ENCODE assay signal across 17 cellular contexts in the genomic region with DNA sequence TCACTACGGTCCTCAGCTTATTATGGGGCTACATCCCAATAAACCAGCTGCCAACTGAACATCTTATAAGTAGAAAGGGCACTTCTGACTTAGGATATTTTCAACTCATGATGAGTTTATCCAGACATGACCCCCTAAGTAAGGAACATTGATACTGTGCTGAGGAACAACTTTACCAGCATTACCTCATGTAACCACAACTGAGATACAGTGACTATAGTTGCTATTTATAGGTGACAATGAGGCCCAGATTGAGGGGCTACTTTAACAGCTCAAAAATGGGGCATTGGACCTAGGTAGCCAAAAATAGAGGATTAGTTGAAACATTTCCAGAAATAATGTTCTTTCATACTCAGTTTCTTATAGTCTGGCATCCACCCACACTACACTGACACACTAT. TPM values are rescaled to one million over a fixed set of nuclear protein-coding genes. Genes with fewer than 3 reads are reported as not detected.
DNase-seq lines count a peak whose midpoint lies in the region; ATAC-seq and TF ChIP-seq lines count a peak whose summit lies in the region.
"Had no signal": no experiment of that assay in that cellular context is flagged by ENCODE, and none has a peak within 500 bp of the region (broad histone marks: within the 10 kb centered on the region; RNA-seq: fewer than 3 reads in every experiment).

No MANE protein-coding gene starts in this region.

- no peak overlapping the region for H3K4me2 ChIP-seq in osteoblast (ENCODE audit: insufficient read depth, low read length)

- no peaks in the 10 kb centered on the region for H4K20me1 ChIP-seq in osteoblast (ENCODE audit: insufficient read depth, low read length)

- no peak for TF ChIP-seq POLR2A in thyroid gland (IDR thresholded peaks at IDR 0.05)

- H3K9me3 ChIP-seq in osteoblast (ENCODE audit: low read depth, low read length) (no peaks in the 10 kb centered on the region), thyroid gland (no peaks in the 10 kb centered on the region)
- H3K9me3 ChIP-seq: esophagus squamous epithelium, vagina had no signal

- H3K4me3 ChIP-seq in osteoblast (ENCODE audit: insufficient read depth, low read length): no peak overlapping the region
- H3K4me3 ChIP-seq in thyroid gland (replicated peaks in 1 of 3): no peak overlapping the region
- H3K4me3 ChIP-seq: coronary artery, esophagus squamous epithelium, vagina had no signal

- no peak overlapping the region for H3K4me3 Mint-ChIP-seq in activated CD8-positive, alpha-beta T cell treated with anti-CD3 and anti-CD28 coated beads for 36 hours
- H3K4me3 Mint-ChIP-seq in activated CD8-positive, alpha-beta T cell treated with anti-CD3 and anti-CD28 coated beads, Interleukin-2, amount 10 ng/mL, durations not matched to agents 7 days and 5 days: no peak overlapping the region
- H3K4me3 Mint-ChIP-seq in activated T-helper 17 cell treated with anti-CD3 and anti-CD28 coated beads, Interleukin-2, amount 50 U/mL, for 72 hours: no peak overlapping the region
- H3K4me3 Mint-ChIP-seq: activated CD4-positive, alpha-beta T cell treated with anti-CD3 and anti-CD28 coated beads, Interleukin-2, amount 10 ng/mL, durations not matched to agents 24 days and 14 days; mesothelial cell of epicardium; stimulated activated memory B cell treated with anti-CD40 and anti-IgM and Interleukin-4, amounts not matched to agents 10 μg/mL and 1 μg/mL and 100 μg/mL, for 72 hours had no signal

- H3K27ac Mint-ChIP-seq in activated CD8-positive, alpha-beta T cell treated with anti-CD3 and anti-CD28 coated beads for 36 hours: peak overlapping the region; percentile 53
- H3K27ac Mint-ChIP-seq in activated CD8-positive, alpha-beta T cell treated with anti-CD3 and anti-CD28 coated beads, Interleukin-2, amount 10 ng/mL, durations not matched to agents 7 days and 5 days: no peak overlapping the region
- no peak overlapping the region for H3K27ac Mint-ChIP-seq in activated T-helper 17 cell treated with anti-CD3 and anti-CD28 coated beads, Interleukin-2, amount 50 U/mL, for 72 hours
- H3K27ac Mint-ChIP-seq: mesothelial cell of epicardium; progenitor cell of endocrine pancreas; stimulated activated memory B cell treated with anti-CD40 and anti-IgM and Interleukin-4, amounts not matched to agents 10 μg/mL and 1 μg/mL and 100 μg/mL, for 72 hours had no signal

- DNase-seq in activated CD8-positive, alpha-beta T cell treated with anti-CD3 and anti-CD28 coated beads for 36 hours: no peak
- no peak for DNase-seq in activated CD8-positive, alpha-beta T cell treated with anti-CD3 and anti-CD28 coated beads, Interleukin-2, amount 10 ng/mL, durations not matched to agents 7 days and 5 days
- DNase-seq in osteoblast (ENCODE audit: insufficient read length, low spot score, missing footprints) (no peak), thyroid gland (no peak), NCI-H2081 treated with DMSO at 0.1 percent for 48 hours (lab: John Stamatoyannopoulos, UW) (no peak)
- no peak for DNase-seq in stimulated activated CD8-positive, alpha-beta memory T cell treated with anti-CD3 and anti-CD28 coated beads, Interleukin-4, amount 100 ng/mL, for 48 hours
- DNase-seq: activated CD4-positive, alpha-beta T cell treated with anti-CD3 and anti-CD28 coated beads, Interleukin-2, amount 10 ng/mL, durations not matched to agents 24 days and 14 days; esophagus squamous epithelium; stimulated activated CD4-positive, alpha-beta T cell treated with anti-CD3 and anti-CD28 coated beads, Interleukin-2, amount 100 ng/mL, for 24 hours; T-helper 1 cell had no signal

- peaks cover 6% of the 10 kb centered on the region for H3K4me1 ChIP-seq in osteoblast (ENCODE audit: insufficient read depth, low read length)
- no peaks in the 10 kb centered on the region for H3K4me1 ChIP-seq in thyroid gland

- POLR2A ChIA-PET in activated CD8-positive, alpha-beta T cell treated with anti-CD3 and anti-CD28 coated beads for 36 hours (lab: Charles Lee): interaction anchor here (0.6 to 1.1 kb wide), 2 partner anchors 16 to 20 kb away, joined by 3 to 5 read pairs; no protein-coding TSS in a partner anchor
- POLR2A ChIA-PET in activated CD8-positive, alpha-beta T cell treated with anti-CD3 and anti-CD28 coated beads, Interleukin-2, amount 10 ng/mL, durations not matched to agents 7 days and 5 days (lab: Charles Lee): interaction anchor here (0.8 to 1.1 kb wide), 2 partner anchors 21 to 26 kb away, joined by 3 to 4 read pairs; no protein-coding TSS in a partner anchor

- peak; percentile 59 for ATAC-seq in activated CD8-positive, alpha-beta T cell treated with anti-CD3 and anti-CD28 coated beads for 36 hours
- ATAC-seq in activated CD8-positive, alpha-beta T cell treated with anti-CD3 and anti-CD28 coated beads, Interleukin-2, amount 10 ng/mL, durations not matched to agents 7 days and 5 days: no peak
- ATAC-seq in HG03103 (IDR thresholded peaks at IDR 0.05; ENCODE audit: low read depth, unreplicated experiment): peak; percentile 64
- peak; percentile 42 for ATAC-seq in activated T-helper 17 cell treated with anti-CD3 and anti-CD28 coated beads, Interleukin-2, amount 50 U/mL, for 72 hours (replicated peaks)
- ATAC-seq: stimulated activated memory B cell treated with anti-CD40 and anti-IgM and Interleukin-4, amounts not matched to agents 10 μg/mL and 1 μg/mL and 100 μg/mL, for 72 hours had no signal

- WGBS in thyroid gland, 2 donors: 78 to 84% methylated on average over 1 of the region's 1 CpG

- H3K27ac ChIP-seq in osteoblast (ENCODE audit: low read depth, low read length) (peak overlapping the region; percentile 35), thyroid gland (no peak overlapping the region)
- H3K27ac ChIP-seq: coronary artery, esophagus squamous epithelium, vagina had no signal

- H3K27me3 Mint-ChIP-seq in activated CD8-positive, alpha-beta T cell treated with anti-CD3 and anti-CD28 coated beads for 36 hours: no peaks in the 10 kb centered on the region
- H3K27me3 Mint-ChIP-seq in activated CD8-positive, alpha-beta T cell treated with anti-CD3 and anti-CD28 coated beads, Interleukin-2, amount 10 ng/mL, durations not matched to agents 7 days and 5 days (ENCODE audit: low read depth): no peaks in the 10 kb centered on the region
- no peaks in the 10 kb centered on the region for H3K27me3 Mint-ChIP-seq in activated T-helper 17 cell treated with anti-CD3 and anti-CD28 coated beads, Interleukin-2, amount 50 U/mL, for 72 hours
- H3K27me3 Mint-ChIP-seq: activated CD4-positive, alpha-beta T cell treated with anti-CD3 and anti-CD28 coated beads, Interleukin-2, amount 10 ng/mL, durations not matched to agents 24 days and 14 days; progenitor cell of endocrine pancreas; stimulated activated memory B cell treated with anti-CD40 and anti-IgM and Interleukin-4, amounts not matched to agents 10 μg/mL and 1 μg/mL and 100 μg/mL, for 72 hours had no signal

- peaks cover 14% of the 10 kb centered on the region for H3K79me2 ChIP-seq in osteoblast (ENCODE audit: insufficient read depth, low read length)

- H3K27me3 ChIP-seq in osteoblast (ENCODE audit: insufficient read depth, low read length) (no peaks in the 10 kb centered on the region), thyroid gland (no peaks in the 10 kb centered on the region)
- H3K27me3 ChIP-seq: esophagus squamous epithelium, vagina had no signal

- no peak overlapping the region for H2AFZ ChIP-seq in osteoblast (ENCODE audit: low read length)

- H3K9me3 Mint-ChIP-seq in activated CD8-positive, alpha-beta T cell treated with anti-CD3 and anti-CD28 coated beads for 36 hours: no peaks in the 10 kb centered on the region
- no peaks in the 10 kb centered on the region for H3K9me3 Mint-ChIP-seq in activated CD8-positive, alpha-beta T cell treated with anti-CD3 and anti-CD28 coated beads, Interleukin-2, amount 10 ng/mL, durations not matched to agents 7 days and 5 days (ENCODE audit: insufficient read depth)
- H3K9me3 Mint-ChIP-seq in activated T-helper 17 cell treated with anti-CD3 and anti-CD28 coated beads, Interleukin-2, amount 50 U/mL, for 72 hours: no peaks in the 10 kb centered on the region
- H3K9me3 Mint-ChIP-seq: activated CD4-positive, alpha-beta T cell treated with anti-CD3 and anti-CD28 coated beads, Interleukin-2, amount 10 ng/mL, durations not matched to agents 24 days and 14 days; mesothelial cell of epicardium had no signal

- intact Hi-C loops in activated CD8-positive, alpha-beta T cell treated with anti-CD3 and anti-CD28 coated beads for 36 hours (cut with micrococcal nuclease): no loop called here
- intact Hi-C loops in thyroid gland (cut with DNase I): no loop called here

- peaks cover 28% of the 10 kb centered on the region for H3K36me3 Mint-ChIP-seq in activated CD8-positive, alpha-beta T cell treated with anti-CD3 and anti-CD28 coated beads for 36 hours (ENCODE audit: low read depth)
- peaks cover 35% of the 10 kb centered on the region for H3K36me3 Mint-ChIP-seq in activated CD8-positive, alpha-beta T cell treated with anti-CD3 and anti-CD28 coated beads, Interleukin-2, amount 10 ng/mL, durations not matched to agents 7 days and 5 days (ENCODE audit: low read depth)
- peaks cover 40% of the 10 kb centered on the region for H3K36me3 Mint-ChIP-seq in activated T-helper 17 cell treated with anti-CD3 and anti-CD28 coated beads, Interleukin-2, amount 50 U/mL, for 72 hours (ENCODE audit: low read depth)

- no peak for TF ChIP-seq CTCF in activated CD8-positive, alpha-beta T cell treated with anti-CD3 and anti-CD28 coated beads for 36 hours (IDR thresholded peaks at IDR 0.05)
- TF ChIP-seq CTCF in osteoblast (IDR thresholded peaks at IDR 0.05; ENCODE audit: extremely low read depth, low read depth, low read length): no peak
- no peak for TF ChIP-seq CTCF in thyroid gland (IDR thresholded peaks at IDR 0.05)

- peaks cover 22% of the 10 kb centered on the region for H3K4me1 Mint-ChIP-seq in activated CD8-positive, alpha-beta T cell treated with anti-CD3 and anti-CD28 coated beads for 36 hours (ENCODE audit: low read depth)
- peaks cover 3% of the 10 kb centered on the region for H3K4me1 Mint-ChIP-seq in activated CD8-positive, alpha-beta T cell treated with anti-CD3 and anti-CD28 coated beads, Interleukin-2, amount 10 ng/mL, durations not matched to agents 7 days and 5 days (ENCODE audit: low read depth)
- peaks cover 8% of the 10 kb centered on the region for H3K4me1 Mint-ChIP-seq in activated T-helper 17 cell treated with anti-CD3 and anti-CD28 coated beads, Interleukin-2, amount 50 U/mL, for 72 hours
- H3K4me1 Mint-ChIP-seq: stimulated activated memory B cell treated with anti-CD40 and anti-IgM and Interleukin-4, amounts not matched to agents 10 μg/mL and 1 μg/mL and 100 μg/mL, for 72 hours had no signal

- H3K36me3 ChIP-seq in osteoblast (ENCODE audit: insufficient read depth, low read length) (peaks cover 25% of the 10 kb centered on the region), thyroid gland (peaks cover 15 to 16% of the 10 kb centered on the region in 2 donors)

- CTCF ChIA-PET in activated CD8-positive, alpha-beta T cell treated with anti-CD3 and anti-CD28 coated beads for 36 hours (lab: Charles Lee): interaction anchor here (0.9 to 1.4 kb wide), 3 partner anchors 15 to 328 kb away, joined by 3 to 4 read pairs (median 3); no protein-coding TSS in a partner anchor
- CTCF ChIA-PET in activated CD8-positive, alpha-beta T cell treated with anti-CD3 and anti-CD28 coated beads, Interleukin-2, amount 10 ng/mL, durations not matched to agents 7 days and 5 days (lab: Charles Lee): interaction anchor here (1.8 kb wide), 1 partner anchor 328 kb away, joined by 4 read pairs; no protein-coding TSS in a partner anchor

RNA-seq across cellular contexts. Expression of gene SAP18, which starts 9.6 kb away (rescaled TPM):
- total RNA-seq in activated CD8-positive, alpha-beta T cell treated with anti-CD3 and anti-CD28 coated beads for 36 hours: 100 to 1,000 TPM; 225 to 248 TPM
- total RNA-seq in activated CD8-positive, alpha-beta T cell treated with anti-CD3 and anti-CD28 coated beads, Interleukin-2, amount 10 ng/mL, durations not matched to agents 7 days and 5 days: 100 to 1,000 TPM; 218 to 225 TPM
- total RNA-seq in activated T-helper 17 cell treated with anti-CD3 and anti-CD28 coated beads, Interleukin-2, amount 50 U/mL, for 72 hours: 100 to 1,000 TPM; 187 to 240 TPM
- total RNA-seq in osteoblast: 37.4 and 40.9 TPM in 2 replicates
- 100 to 1,000 TPM in 1 of 4 donors, 10 to 100 TPM in 3; 70.8 to 162 (median 88.6) TPM for total RNA-seq in thyroid gland

RNA-seq across cellular contexts. Expression of gene SKA3, which starts 26.8 kb away (rescaled TPM):
- 10 to 100 TPM; 39.5 to 41.5 TPM for total RNA-seq in activated CD8-positive, alpha-beta T cell treated with anti-CD3 and anti-CD28 coated beads for 36 hours
- total RNA-seq in activated CD8-positive, alpha-beta T cell treated with anti-CD3 and anti-CD28 coated beads, Interleukin-2, amount 10 ng/mL, durations not matched to agents 7 days and 5 days: 10 to 100 TPM; 51.0 to 52.5 TPM
- 10 to 100 TPM; 29.5 to 48.6 TPM for total RNA-seq in activated T-helper 17 cell treated with anti-CD3 and anti-CD28 coated beads, Interleukin-2, amount 50 U/mL, for 72 hours
- total RNA-seq in osteoblast (13.0 and 13.8 TPM in 2 replicates), thyroid gland (1 to 10 TPM in 2 of 4 donors, not detected in 2; 1.3 to 1.4 TPM)

RNA-seq across cellular contexts. Expression of gene MRPL57, which starts 26.9 kb away (rescaled TPM):
- total RNA-seq in activated CD8-positive, alpha-beta T cell treated with anti-CD3 and anti-CD28 coated beads for 36 hours: 10 to 100 TPM; 24.8 to 25.5 TPM
- 10 to 100 TPM; 22.5 to 24.0 TPM for total RNA-seq in activated CD8-positive, alpha-beta T cell treated with anti-CD3 and anti-CD28 coated beads, Interleukin-2, amount 10 ng/mL, durations not matched to agents 7 days and 5 days
- total RNA-seq in activated T-helper 17 cell treated with anti-CD3 and anti-CD28 coated beads, Interleukin-2, amount 50 U/mL, for 72 hours: 10 to 100 TPM; 14.7 to 23.7 TPM
- total RNA-seq in osteoblast: 13.4 and 15.0 TPM in 2 replicates
- 10 to 100 TPM; 23.5 to 65.8 (median 33.2) TPM for total RNA-seq in thyroid gland
